In genomic region chr3:127247292-127247691, GRCh38 we compare ENCODE assay signal across 38 cellular contexts. TPM values are rescaled to one million over a fixed set of nuclear protein-coding genes. Genes with fewer than 3 reads are reported as not detected.
"Had no signal": no experiment of that assay in that cellular context is flagged by ENCODE, and none has a peak within 500 bp of the region (broad histone marks: within the 10 kb centered on the region; RNA-seq: fewer than 3 reads in every experiment).

No MANE protein-coding gene starts in this region.

- H3K36me3 Mint-ChIP-seq: activated naive CD8-positive, alpha-beta T cell treated with anti-CD3 and anti-CD28 coated beads for 36 hours had no signal

- H3K4me3 ChIP-seq: adrenal gland, body of pancreas, breast epithelium had no signal

- H3K27me3 ChIP-seq: adrenal gland, body of pancreas, brain microvascular endothelial cell, breast epithelium had no signal

- DNase-seq: activated B cell treated with CpG ODN at 0.5 μM for 24 hours; activated CD4-positive, alpha-beta memory T cell treated with anti-CD3 and anti-CD28 coated beads for 36 hours; activated CD4-positive, alpha-beta T cell treated with anti-CD3 and anti-CD28 coated beads for 4 hours; activated CD4-positive, alpha-beta T cell treated with anti-CD3 and anti-CD28 coated beads, Interleukin-2, amount 10 ng/mL, durations not matched to agents 24 days and 14 days; activated CD4-positive, alpha-beta T cell treated with anti-CD3 and anti-CD28 coated beads, Interleukin-2, amount 50 U/mL, for 1 hour; activated CD4-positive, alpha-beta T cell treated with anti-CD3 and anti-CD28 coated beads, Interleukin-2, amount 50 U/mL, for 4 hours; activated CD4-positive, CD25-positive, alpha-beta regulatory T cell treated with anti-CD3 and anti-CD28 coated beads, Interleukin-2, amount 50 U/mL, for 72 hours; activated CD8-positive, alpha-beta memory T cell treated with anti-CD3 and anti-CD28 coated beads, Interleukin-2, amount 50 U/mL, for 4 hours; activated CD8-positive, alpha-beta T cell treated with anti-CD3 and anti-CD28 coated beads for 36 hours; activated effector memory CD4-positive, alpha-beta T cell treated with anti-CD3 and anti-CD28 coated beads, Interleukin-2, amount 50 U/mL, for 16 hours; activated gamma-delta T cell treated with Interleukin-2 at 50 U/mL for 16 hours; activated naive CD4-positive, alpha-beta T cell; activated naive CD4-positive, alpha-beta T cell treated with anti-CD3 and anti-CD28 coated beads for 36 hours; activated naive CD4-positive, alpha-beta T cell treated with anti-CD3 and anti-CD28 coated beads, Interleukin-2, amount 50 U/mL, for 16 hours; activated naive CD8-positive, alpha-beta T cell treated with anti-CD3 and anti-CD28 coated beads for 36 hours; activated T-cell treated with anti-CD3 and anti-CD28 coated beads for 4 hours; activated T-cell treated with anti-CD3 and anti-CD28 coated beads, Interleukin-2, amount 50 U/mL, for 1 hour; activated T-cell treated with anti-CD3 and anti-CD28 coated beads, Interleukin-2, amount 50 U/mL, for 4 hours; activated T-cell treated with anti-CD3 and anti-CD28 coated beads, Interleukin-2, amount 50 U/mL, for 72 hours; adrenal gland; amniotic stem cell; aorta; body of pancreas; brain microvascular endothelial cell; central memory CD4-positive, alpha-beta T cell; T-helper 2 cell; T-helper 9 cell had no signal

- H3K4me3 Mint-ChIP-seq: activated B cell treated with CpG ODN at 0.5 μM for 24 hours; activated CD4-positive, alpha-beta memory T cell treated with anti-CD3 and anti-CD28 coated beads for 36 hours; activated CD4-positive, alpha-beta T cell treated with anti-CD3 and anti-CD28 coated beads, Interleukin-2, amount 10 ng/mL, durations not matched to agents 24 days and 14 days; activated CD8-positive, alpha-beta T cell treated with anti-CD3 and anti-CD28 coated beads for 36 hours; activated naive CD4-positive, alpha-beta T cell treated with anti-CD3 and anti-CD28 coated beads for 36 hours; activated naive CD8-positive, alpha-beta T cell treated with anti-CD3 and anti-CD28 coated beads for 36 hours; activated T-cell treated with anti-CD3 and anti-CD28 coated beads, Interleukin-2, amount 50 U/mL, for 4 hours; activated T-cell treated with anti-CD3 and anti-CD28 coated beads, Interleukin-2, amount 50 U/mL, for 72 hours; activated T-helper 1 cell treated with anti-CD3 and anti-CD28 coated beads, Interleukin-12 subunit alpha, Interleukin-12 subunit beta, Interleukin-2, Interleukin-4 antibody, amounts not matched to agents 30 ng/mL and 10 ng/mL and 1 ng/mL, durations not matched to agents 14 hours and 24 hours and 36 hours; activated T-helper 17 cell treated with anti-CD3 and anti-CD28 coated beads, Interleukin-2, amount 50 U/mL, for 72 hours; T-helper 1 cell treated with Interleukin-12 subunit alpha and Interleukin-12 subunit beta and Interleukin-4 antibody, amounts not matched to agents 30 μg/mL and 1 μg/mL, for 36 hours; T-helper 2 cell treated with Interferon-gamma antibody and Interleukin-4, amounts not matched to agents 5 μg/mL and 100 μg/mL, for 36 hours had no signal

- H3K27me3 Mint-ChIP-seq: activated B cell treated with CpG ODN at 0.5 μM for 24 hours; activated CD4-positive, alpha-beta memory T cell treated with anti-CD3 and anti-CD28 coated beads for 36 hours; activated CD4-positive, alpha-beta T cell treated with anti-CD3 and anti-CD28 coated beads, Interleukin-2, amount 10 ng/mL, durations not matched to agents 24 days and 14 days; activated T-helper 17 cell treated with anti-CD3 and anti-CD28 coated beads, Interleukin-2, amount 50 U/mL, for 72 hours had no signal

- H3K36me3 ChIP-seq: adrenal gland, brain microvascular endothelial cell, breast epithelium had no signal

- H3K27ac ChIP-seq: adrenal gland, body of pancreas, brain microvascular endothelial cell, breast epithelium, VCaP had no signal

- H3K27ac Mint-ChIP-seq: activated B cell treated with CpG ODN at 0.5 μM for 24 hours; activated CD4-positive, alpha-beta memory T cell treated with anti-CD3 and anti-CD28 coated beads for 36 hours; activated CD4-positive, alpha-beta T cell treated with anti-CD3 and anti-CD28 coated beads, Interleukin-2, amount 10 ng/mL, durations not matched to agents 24 days and 14 days; activated CD8-positive, alpha-beta T cell treated with anti-CD3 and anti-CD28 coated beads for 36 hours; activated naive CD4-positive, alpha-beta T cell treated with anti-CD3 and anti-CD28 coated beads for 36 hours; activated naive CD4-positive, alpha-beta T cell treated with anti-CD3 and anti-CD28 coated beads, Interleukin-2, amount 50 U/mL, for 72 hours; activated naive CD8-positive, alpha-beta T cell treated with anti-CD3 and anti-CD28 coated beads for 36 hours; activated T-cell treated with anti-CD3 and anti-CD28 coated beads, Interleukin-2, amount 50 U/mL, for 72 hours; activated T-helper 1 cell treated with anti-CD3 and anti-CD28 coated beads, Interleukin-12 subunit alpha, Interleukin-12 subunit beta, Interleukin-2, Interleukin-4 antibody, amounts not matched to agents 30 ng/mL and 10 ng/mL and 1 ng/mL, durations not matched to agents 14 hours and 24 hours and 36 hours; activated T-helper 17 cell treated with anti-CD3 and anti-CD28 coated beads, Interleukin-2, amount 50 U/mL, for 72 hours; T-helper 1 cell treated with Interleukin-12 subunit alpha and Interleukin-12 subunit beta and Interleukin-4 antibody, amounts not matched to agents 30 μg/mL and 1 μg/mL, for 36 hours; T-helper 2 cell treated with Interferon-gamma antibody and Interleukin-4, amounts not matched to agents 5 μg/mL and 100 μg/mL, for 36 hours had no signal

- H3K4me1 ChIP-seq: adrenal gland, body of pancreas, breast epithelium had no signal

- H3K4me1 Mint-ChIP-seq: activated B cell treated with CpG ODN at 0.5 μM for 24 hours; activated CD4-positive, alpha-beta T cell treated with anti-CD3 and anti-CD28 coated beads, Interleukin-2, amount 10 ng/mL, durations not matched to agents 24 days and 14 days; activated naive CD8-positive, alpha-beta T cell treated with anti-CD3 and anti-CD28 coated beads for 36 hours; activated T-helper 17 cell treated with anti-CD3 and anti-CD28 coated beads, Interleukin-2, amount 50 U/mL, for 72 hours had no signal

- ATAC-seq: activated CD8-positive, alpha-beta T cell treated with anti-CD3 and anti-CD28 coated beads for 36 hours; activated naive CD4-positive, alpha-beta T cell treated with anti-CD3 and anti-CD28 coated beads, Interleukin-2, amount 50 U/mL, for 72 hours; activated T-cell treated with anti-CD3 and anti-CD28 coated beads, Interleukin-2, amount 50 U/mL, for 4 hours; activated T-cell treated with anti-CD3 and anti-CD28 coated beads, Interleukin-2, amount 50 U/mL, for 72 hours; activated T-helper 17 cell treated with anti-CD3 and anti-CD28 coated beads, Interleukin-2, amount 50 U/mL, for 72 hours; body of pancreas had no signal

RNA-seq across cellular contexts. Expression of gene PRR20G, which starts 40.6 kb away (rescaled TPM):
- total RNA-seq: activated B cell treated with CpG ODN at 0.5 μM for 24 hours; activated CD4-positive, alpha-beta memory T cell treated with anti-CD3 and anti-CD28 coated beads for 36 hours; activated CD4-positive, alpha-beta T cell treated with anti-CD3 and anti-CD28 coated beads, Interleukin-2, amount 10 ng/mL, durations not matched to agents 24 days and 14 days; activated CD8-positive, alpha-beta memory T cell treated with anti-CD3 and anti-CD28 coated beads for 36 hours; activated CD8-positive, alpha-beta T cell treated with anti-CD3 and anti-CD28 coated beads for 36 hours; activated naive CD4-positive, alpha-beta T cell treated with anti-CD3 and anti-CD28 coated beads for 36 hours; activated naive CD4-positive, alpha-beta T cell treated with anti-CD3 and anti-CD28 coated beads, Interleukin-2, amount 50 U/mL, for 72 hours; activated naive CD8-positive, alpha-beta T cell treated with anti-CD3 and anti-CD28 coated beads for 36 hours; activated T-cell treated with anti-CD3 and anti-CD28 coated beads, Interleukin-2, amount 50 U/mL, for 4 hours; activated T-cell treated with anti-CD3 and anti-CD28 coated beads, Interleukin-2, amount 50 U/mL, for 72 hours; activated T-helper 1 cell treated with anti-CD3 and anti-CD28 coated beads, Interleukin-12 subunit alpha, Interleukin-12 subunit beta, Interleukin-2, Interleukin-4 antibody, amounts not matched to agents 30 ng/mL and 10 ng/mL and 1 ng/mL, durations not matched to agents 14 hours and 24 hours and 36 hours; activated T-helper 17 cell treated with anti-CD3 and anti-CD28 coated beads, Interleukin-2, amount 50 U/mL, for 72 hours; adrenal gland; aorta; astrocyte; body of pancreas; breast epithelium; cardiac septum; cerebellum had no signal
- polyA plus RNA-seq: adrenal gland, aorta had no signal

RNA-seq across cellular contexts. Expression of gene PRR23E, which starts 54.4 kb away (rescaled TPM):
- total RNA-seq: activated B cell treated with CpG ODN at 0.5 μM for 24 hours; activated CD4-positive, alpha-beta memory T cell treated with anti-CD3 and anti-CD28 coated beads for 36 hours; activated CD4-positive, alpha-beta T cell treated with anti-CD3 and anti-CD28 coated beads, Interleukin-2, amount 10 ng/mL, durations not matched to agents 24 days and 14 days; activated CD8-positive, alpha-beta memory T cell treated with anti-CD3 and anti-CD28 coated beads for 36 hours; activated CD8-positive, alpha-beta T cell treated with anti-CD3 and anti-CD28 coated beads for 36 hours; activated naive CD4-positive, alpha-beta T cell treated with anti-CD3 and anti-CD28 coated beads for 36 hours; activated naive CD4-positive, alpha-beta T cell treated with anti-CD3 and anti-CD28 coated beads, Interleukin-2, amount 50 U/mL, for 72 hours; activated naive CD8-positive, alpha-beta T cell treated with anti-CD3 and anti-CD28 coated beads for 36 hours; activated T-cell treated with anti-CD3 and anti-CD28 coated beads, Interleukin-2, amount 50 U/mL, for 4 hours; activated T-cell treated with anti-CD3 and anti-CD28 coated beads, Interleukin-2, amount 50 U/mL, for 72 hours; activated T-helper 1 cell treated with anti-CD3 and anti-CD28 coated beads, Interleukin-12 subunit alpha, Interleukin-12 subunit beta, Interleukin-2, Interleukin-4 antibody, amounts not matched to agents 30 ng/mL and 10 ng/mL and 1 ng/mL, durations not matched to agents 14 hours and 24 hours and 36 hours; activated T-helper 17 cell treated with anti-CD3 and anti-CD28 coated beads, Interleukin-2, amount 50 U/mL, for 72 hours; adrenal gland; aorta; astrocyte; body of pancreas; breast epithelium; cardiac septum; cerebellum had no signal
- polyA plus RNA-seq: adrenal gland, aorta had no signal
